ENCODE assay signal across 9 cellular contexts in genomic region chr9:113594484-113595299, GRCh38.
DNase-seq lines count a peak whose midpoint lies in the region; ATAC-seq, FAIRE-seq and TF ChIP-seq lines count a peak whose summit lies in the region.
"Had no signal": no experiment of that assay in that cellular context is flagged by ENCODE, and none has a peak within 500 bp of the region (broad histone marks: within the 10 kb centered on the region; RNA-seq: fewer than 3 reads in every experiment).

No MANE protein-coding gene starts in this region.

- H3K4me1 ChIP-seq in foreskin keratinocyte (no peaks in the 10 kb centered on the region), aorta (ENCODE audit: control insufficient read depth in 1 of 2, insufficient read depth in 2 of 2, low read length in 2 of 2) (peaks cover 2 to 4% of the 10 kb centered on the region in 2 donors)

- peak overlapping the region; percentile 57 for H3K9ac ChIP-seq in neural cell (ENCODE audit: low read length)

- TF ChIP-seq CTCF in foreskin keratinocyte (conservative IDR thresholded peaks at IDR 0.05), result no peak
- no peak for TF ChIP-seq CTCF in neural cell (IDR thresholded peaks at IDR 0.05; ENCODE audit: poor library complexity, severe bottlenecking)

- 5 to 6% methylated on average over 19 of the region's 19 CpGs for WGBS in aorta, 2 donors

- no peaks in the 10 kb centered on the region for H3K9me3 ChIP-seq in neural cell (ENCODE audit: low read length)
- H3K9me3 ChIP-seq in aorta (ENCODE audit: control insufficient read depth, low read length), result no peaks in the 10 kb centered on the region

- TF ChIP-seq EP300 in neural cell (conservative IDR thresholded peaks at IDR 0.05; ENCODE audit: poor library complexity, severe bottlenecking), result no peak

- TF ChIP-seq RAD21 in neural cell (conservative IDR thresholded peaks at IDR 0.05), result no peak

- H2AFZ ChIP-seq in neural cell (ENCODE audit: low read depth, low read length), result no peak overlapping the region

- no peaks in the 10 kb centered on the region for H3K36me3 ChIP-seq in neural cell (ENCODE audit: insufficient read depth, low read length)
- peaks cover 0 to 5% of the 10 kb centered on the region in 2 donors for H3K36me3 ChIP-seq in aorta (ENCODE audit: control insufficient read depth in 1 of 2, insufficient read depth in 2 of 2, low read length in 1 of 2)

- FAIRE-seq in HTR-8/SVneo (lab: Jason Lieb, UNC), result no peak

- H3K79me2 ChIP-seq in neural cell (replicated peaks; ENCODE audit: insufficient read depth, low read length), result peaks cover 6% of the 10 kb centered on the region

- no peak overlapping the region for H3K4me2 ChIP-seq in neural cell (ENCODE audit: low read length)

- H4K20me1 ChIP-seq in neural cell (ENCODE audit: insufficient read depth), result no peaks in the 10 kb centered on the region

- H3K27me3 ChIP-seq in foreskin keratinocyte (no peaks in the 10 kb centered on the region), neural cell (ENCODE audit: insufficient read depth, low read depth, low read length) (no peaks in the 10 kb centered on the region), aorta (ENCODE audit: control insufficient read depth in 1 of 2, insufficient read depth in 2 of 2, low read length in 1 of 2) (no peaks in the 10 kb centered on the region)

- ATAC-seq in Right ventricle myocardium inferior (peak; percentile 21), foreskin keratinocyte (no peak), aorta (ENCODE audit: low FRiP score) (peak; percentile 53), HG03342 (IDR thresholded peaks at IDR 0.05; ENCODE audit: unreplicated experiment) (no peak)

- H3K27ac ChIP-seq in foreskin keratinocyte (peak overlapping the region; percentile 11), neural cell (ENCODE audit: low read length) (peak overlapping the region; percentile 49), aorta (ENCODE audit: low read depth in 1 of 2, low read length in 2 of 2) (peak overlapping the region; percentile 64 to 93)

- no peaks in the 10 kb centered on the region for H3F3A ChIP-seq in neural cell (ENCODE audit: insufficient read depth, low read length, poor library complexity, severe bottlenecking)

- intact Hi-C loops in Right ventricle myocardium inferior (cut with DNase I) (loop anchor here (1.0 to 5.0 kb wide), 2 partner anchors 27 to 322 kb away; no protein-coding TSS in a partner anchor), cardiac septum (cut with DNase I) (loop anchor here (2.0 to 5.0 kb wide), 2 partner anchors 26 to 252 kb away; partner anchors contain the start of gene WDR31), aorta (cut with DNase I) (loop anchor here in 1 of 2 donors (5.0 to 10.0 kb wide), 2 partner anchors 192 to 320 kb away; partner anchors contain the start of genes ALAD, CDC26 and PRPF4)

- H3K4me3 ChIP-seq in neural cell (ENCODE audit: low read length) (peak overlapping the region; percentile 62), aorta (ENCODE audit: low read length in 2 of 2) (peak overlapping the region; percentile 70 to 91)

- H3K9me2 ChIP-seq in neural cell (ENCODE audit: insufficient read depth, low read length), result no peaks in the 10 kb centered on the region

- DNase-seq in Right ventricle myocardium inferior (ENCODE audit: missing footprints) (peak; percentile 69), cardiac septum (ENCODE audit: low spot score) (no peak), foreskin keratinocyte (no peak), aorta (peak; percentile 71 to 84), NCI-H1105 treated with DMSO at 0.1 percent for 48 hours (lab: John Stamatoyannopoulos, UW) (no peak), HTR-8/SVneo (ENCODE audit: insufficient read length, low spot score) (no peak)
- DNase-seq: stimulated activated CD4-positive, alpha-beta T cell treated with anti-CD3 and anti-CD28 coated beads, Interleukin-2, amount 100 ng/mL, for 48 hours had no signal

TF ChIP-seq in neural cell, 6 proteins besides CTCF, POLR2A, EP300 and RAD21:
- TF ChIP-seq, protein P1, sequence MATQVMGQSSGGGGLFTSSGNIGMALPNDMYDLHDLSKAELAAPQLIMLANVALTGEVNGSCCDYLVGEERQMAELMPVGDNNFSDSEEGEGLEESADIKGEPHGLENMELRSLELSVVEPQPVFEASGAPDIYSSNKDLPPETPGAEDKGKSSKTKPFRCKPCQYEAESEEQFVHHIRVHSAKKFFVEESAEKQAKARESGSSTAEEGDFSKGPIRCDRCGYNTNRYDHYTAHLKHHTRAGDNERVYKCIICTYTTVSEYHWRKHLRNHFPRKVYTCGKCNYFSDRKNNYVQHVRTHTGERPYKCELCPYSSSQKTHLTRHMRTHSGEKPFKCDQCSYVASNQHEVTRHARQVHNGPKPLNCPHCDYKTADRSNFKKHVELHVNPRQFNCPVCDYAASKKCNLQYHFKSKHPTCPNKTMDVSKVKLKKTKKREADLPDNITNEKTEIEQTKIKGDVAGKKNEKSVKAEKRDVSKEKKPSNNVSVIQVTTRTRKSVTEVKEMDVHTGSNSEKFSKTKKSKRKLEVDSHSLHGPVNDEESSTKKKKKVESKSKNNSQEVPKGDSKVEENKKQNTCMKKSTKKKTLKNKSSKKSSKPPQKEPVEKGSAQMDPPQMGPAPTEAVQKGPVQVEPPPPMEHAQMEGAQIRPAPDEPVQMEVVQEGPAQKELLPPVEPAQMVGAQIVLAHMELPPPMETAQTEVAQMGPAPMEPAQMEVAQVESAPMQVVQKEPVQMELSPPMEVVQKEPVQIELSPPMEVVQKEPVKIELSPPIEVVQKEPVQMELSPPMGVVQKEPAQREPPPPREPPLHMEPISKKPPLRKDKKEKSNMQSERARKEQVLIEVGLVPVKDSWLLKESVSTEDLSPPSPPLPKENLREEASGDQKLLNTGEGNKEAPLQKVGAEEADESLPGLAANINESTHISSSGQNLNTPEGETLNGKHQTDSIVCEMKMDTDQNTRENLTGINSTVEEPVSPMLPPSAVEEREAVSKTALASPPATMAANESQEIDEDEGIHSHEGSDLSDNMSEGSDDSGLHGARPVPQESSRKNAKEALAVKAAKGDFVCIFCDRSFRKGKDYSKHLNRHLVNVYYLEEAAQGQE (IDR thresholded peaks at IDR 0.05; ENCODE audit: borderline replicate concordance), result no peak
- TF ChIP-seq POLR2AphosphoS5 (IDR thresholded peaks at IDR 0.05) (no peak), TAF1 (IDR thresholded peaks at IDR 0.05; ENCODE audit: low read depth) (no peak), SMC3 (conservative IDR thresholded peaks at IDR 0.05; ENCODE audit: poor library complexity) (no peak), EZH2 (IDR thresholded peaks at IDR 0.05; ENCODE audit: borderline replicate concordance, insufficient read depth, low read length, poor library complexity, severe bottlenecking) (no peak), MXI1 (conservative IDR thresholded peaks at IDR 0.05; ENCODE audit: poor library complexity, severe bottlenecking) (no peak)

Comparison
In these comparisons a context has a peak if more than half of its experiments do, and no peak if none do; other contexts are left out.
1. DNase-seq: peak in Right ventricle myocardium inferior (single experiment) and aorta (2 of 2); none in cardiac septum (single experiment), foreskin keratinocyte (0 of 2), NCI-H1105 treated with DMSO at 0.1 percent for 48 hours (single experiment) and HTR-8/SVneo (single experiment).
2. ATAC-seq: peak in Right ventricle myocardium inferior (single experiment) and aorta (single experiment); none in foreskin keratinocyte (single experiment) and HG03342 (single experiment).
3. H3K27ac ChIP-seq: peak in every context shown above with its lines; median percentile 78 in aorta; 49 in neural cell; 11 in foreskin keratinocyte.